ENCODE assay signal across 16 cellular contexts in genomic region chr10:110352930-110353243, GRCh38. TPM values are rescaled to one million over a fixed set of nuclear protein-coding genes. Genes with fewer than 3 reads are reported as not detected.
DNase-seq lines count a peak whose midpoint lies in the region; ATAC-seq, FAIRE-seq and TF ChIP-seq lines count a peak whose summit lies in the region.
"Had no signal": no experiment of that assay in that cellular context is flagged by ENCODE, and none has a peak within 500 bp of the region (broad histone marks: within the 10 kb centered on the region; RNA-seq: fewer than 3 reads in every experiment).

No MANE protein-coding gene starts in this region.

- intact Hi-C loops in HCT116 (cut with micrococcal nuclease) (loop anchor here (5.0 kb wide), 2 partner anchors 41 to 59 kb away; no protein-coding TSS in a partner anchor), activated B cell treated with CpG ODN at 0.5 μM for 24 hours (cut with micrococcal nuclease) (no loop called here)

- no TSS peak for BruUV-seq in HCT116 (replicated peaks; lab: Mats Ljungman, UMichigan)

- POLR2A ChIA-PET in AG04450 (lab: Yijun Ruan, JAX) = interaction anchor here (0.9 to 2.1 kb wide), 11 partner anchors 16 to 214 kb away, joined by 3 to 27 read pairs (median 5); partner anchors contain the start of gene SMC3
- POLR2A ChIA-PET in HCT116 (lab: Charles Lee) = interaction anchor here (1.0 to 4.3 kb wide), 11 partner anchors 26 to 161 kb away, joined by 3 to 29 read pairs (median 4); partner anchors contain the start of gene DUSP5
- POLR2A ChIA-PET in activated B cell treated with CpG ODN at 0.5 μM for 24 hours (lab: Charles Lee) = interaction anchor here (0.5 to 6.9 kb wide), 5 partner anchors 27 to 193 kb away, joined by 5 to 328 read pairs (median 218); partner anchors contain the start of genes DUSP5 and SMNDC1

- H4K20me1 ChIP-seq in HCT116 (ENCODE audit: insufficient read depth) (no peaks in the 10 kb centered on the region), keratinocyte (ENCODE audit: control insufficient read depth, extremely low read depth, insufficient read depth, low read length) (no peaks in the 10 kb centered on the region)

- dilution Hi-C loops in keratinocyte (cut with MboI; ENCODE audit: extremely low pct_ligation_motif_present, low sequenced_read_pairs) = no loop called here

- TF ChIP-seq RAD21 in HCT116 (IDR thresholded peaks at IDR 0.05; ENCODE audit: low read depth) = no peak

- no peaks in the 10 kb centered on the region for H3K36me3 Mint-ChIP-seq in activated B cell treated with CpG ODN at 0.5 μM for 24 hours (ENCODE audit: low read depth)
- H3K36me3 Mint-ChIP-seq: activated naive CD8-positive, alpha-beta T cell; naive thymus-derived CD4-positive, alpha-beta T cell had no signal

- H3K4me1 ChIP-seq in HCT116 (ENCODE audit: control insufficient read depth in 1 of 2, insufficient read depth in 2 of 2, low read length in 2 of 2) = peaks cover 43 to 54% of the 10 kb centered on the region in 2 experiments
- H3K4me1 ChIP-seq in keratinocyte (ENCODE audit: control insufficient read depth, extremely low read depth, insufficient read depth, low read length) = peaks cover 27% of the 10 kb centered on the region

- CTCF ChIA-PET in AG04450 (lab: Charles Lee) (interaction anchor here (1.2 to 4.1 kb wide), 7 partner anchors 14 to 194 kb away, joined by 3 to 52 read pairs (median 23); no protein-coding TSS in a partner anchor), HCT116 (lab: Charles Lee) (interaction anchor here (0.7 to 4.5 kb wide), 9 partner anchors 11 to 194 kb away, joined by 3 to 31 read pairs (median 7); no protein-coding TSS in a partner anchor), activated B cell treated with CpG ODN at 0.5 μM for 24 hours (lab: Charles Lee) (interaction anchor here (0.7 to 5.6 kb wide), 10 partner anchors 11 to 196 kb away, joined by 3 to 46 read pairs (median 5); partner anchors contain the start of gene SMNDC1)

- no peak for DNase-seq in AG04450 (ENCODE audit: low read depth, low spot score)
- no peak for DNase-seq in HCT116 (ENCODE audit: low read depth, low spot score)
- DNase-seq in activated B cell treated with CpG ODN at 0.5 μM for 24 hours = no peak
- DNase-seq in keratinocyte (ENCODE audit: low read depth, low spot score) = no peak
- no peak for DNase-seq in central memory CD4-positive, alpha-beta T cell
- no peak for DNase-seq in H4 (ENCODE audit: low spot score)
- DNase-seq: body of pancreas, H7, kidney, NCI-H1436 treated with DMSO at 0.1 percent for 48 hours had no signal

- no peaks in the 10 kb centered on the region for H3K9me3 Mint-ChIP-seq in activated B cell treated with CpG ODN at 0.5 μM for 24 hours
- H3K9me3 Mint-ChIP-seq: naive thymus-derived CD4-positive, alpha-beta T cell; stimulated activated naive CD8-positive, alpha-beta T cell treated with anti-CD3 and anti-CD28 coated beads, Interleukin-15, amount 100 ng/mL, for 72 hours had no signal

- ATAC-seq in HCT116 (peak; percentile 0; the same call in 1 of the 2 replicates), activated B cell treated with CpG ODN at 0.5 μM for 24 hours (ENCODE audit: low read depth) (no peak), GM19395 (IDR thresholded peaks at IDR 0.05; ENCODE audit: unreplicated experiment) (no peak), GM19035 (IDR thresholded peaks at IDR 0.05; ENCODE audit: unreplicated experiment) (no peak)
- ATAC-seq: body of pancreas had no signal

- no peaks in the 10 kb centered on the region for H3K27me3 ChIP-seq in AG04450 (ENCODE audit: control insufficient read depth, insufficient read depth, low read length)
- no peaks in the 10 kb centered on the region for H3K27me3 ChIP-seq in HCT116 (ENCODE audit: insufficient read depth, low read length)
- H3K27me3 ChIP-seq in keratinocyte (ENCODE audit: control insufficient read depth, extremely low read depth, insufficient read depth, low read length) = no peaks in the 10 kb centered on the region
- H3K27me3 ChIP-seq: body of pancreas had no signal

- H3K9me2 ChIP-seq in HCT116 (ENCODE audit: insufficient read depth) = no peaks in the 10 kb centered on the region

- peak overlapping the region; percentile 30 for H3K27ac Mint-ChIP-seq in activated B cell treated with CpG ODN at 0.5 μM for 24 hours
- H3K27ac Mint-ChIP-seq: activated naive CD8-positive, alpha-beta T cell; stimulated activated naive CD8-positive, alpha-beta T cell treated with anti-CD3 and anti-CD28 coated beads, Interleukin-15, amount 100 ng/mL, for 72 hours had no signal

- RAD21 ChIA-PET in HCT116 (lab: Charles Lee; ENCODE audit: low non-redundant PET in 1 of 2, low total read pairs in 2 of 2, uncharacterized antibody in 2 of 2, unreplicated experiment in 2 of 2) = interaction anchor here in 1 of 2 experiments (0.6 kb wide), 1 partner anchor 42 kb away, joined by 3 read pairs; no protein-coding TSS in a partner anchor

- H3K79me2 ChIP-seq in HCT116 (ENCODE audit: insufficient read depth, low read length) (no peaks in the 10 kb centered on the region), keratinocyte (ENCODE audit: control insufficient read depth, insufficient read depth, low read length) (no peaks in the 10 kb centered on the region)

- peak overlapping the region; percentile 69 for H3K4me2 ChIP-seq in HCT116 (ENCODE audit: low read length)
- peak overlapping the region; percentile 98 for H3K4me2 ChIP-seq in keratinocyte (ENCODE audit: control insufficient read depth, extremely low read depth, insufficient read depth, low read depth, low read length)

- FAIRE-seq in keratinocyte (lab: Jason Lieb, UNC) = no peak
- FAIRE-seq: kidney had no signal

- H3K9ac ChIP-seq in HCT116 (ENCODE audit: low read length) (peak overlapping the region; percentile 37; the same call in 1 of the 2 replicates), keratinocyte (ENCODE audit: control insufficient read depth, extremely low read depth, insufficient read depth, low read length) (peak overlapping the region; percentile 53)

- TF ChIP-seq CTCF in AG04450 (IDR thresholded peaks at IDR 0.05; ENCODE audit: low read depth, low read length) (no peak), HCT116 (IDR thresholded peaks at IDR 0.05 in 2 of 3, conservative IDR thresholded peaks at IDR 0.05 in 1 of 3; ENCODE audit: borderline replicate concordance in 1 of 3, insufficient read depth in 1 of 3, low read depth in 2 of 3, low read length in 2 of 3) (no peak), activated B cell treated with CpG ODN at 0.5 μM for 24 hours (IDR thresholded peaks at IDR 0.05) (no peak), keratinocyte (optimal IDR thresholded peaks at IDR 0.05 in 1 of 3, IDR thresholded peaks at IDR 0.05 in 1 of 3, conservative IDR thresholded peaks at IDR 0.05 in 1 of 3; ENCODE audit: extremely low read depth in 1 of 3, insufficient read depth in 2 of 3, low read length in 3 of 3) (no peak)

- H3K36me3 ChIP-seq in HCT116 (ENCODE audit: control insufficient read depth in 1 of 2, insufficient read depth in 2 of 2, low read length in 2 of 2) (no peaks in the 10 kb centered on the region), keratinocyte (ENCODE audit: control insufficient read depth in 2 of 2, extremely low read depth in 1 of 2, insufficient read depth in 2 of 2, low read length in 2 of 2) (no peaks in the 10 kb centered on the region)

- no peaks in the 10 kb centered on the region for H3K9me1 ChIP-seq in keratinocyte (ENCODE audit: control insufficient read depth, extremely low read depth, insufficient read depth, low read length)

- peaks cover 71% of the 10 kb centered on the region for H3K4me1 Mint-ChIP-seq in activated B cell treated with CpG ODN at 0.5 μM for 24 hours

- H3K4me3 ChIP-seq in AG04450 (ENCODE audit: low read depth, low read length) = no peak overlapping the region
- peak overlapping the region; percentile 27 to 36; a peak in 3 of 4 replicates for H3K4me3 ChIP-seq in HCT116 (replicated peaks in 1 of 2; ENCODE audit: low read depth in 1 of 2, low read length in 2 of 2)
- peak overlapping the region; percentile 6 to 52 (median 47) for H3K4me3 ChIP-seq in keratinocyte (ENCODE audit: control insufficient read depth in 2 of 3, extremely low read depth in 1 of 3, insufficient read depth in 2 of 3, low read depth in 1 of 3, low read length in 3 of 3)
- H3K4me3 ChIP-seq: body of pancreas, coronary artery had no signal

- H3K27ac ChIP-seq in AG04450 (ENCODE audit: low read depth, low read length) (peak overlapping the region; percentile 96), HCT116 (ENCODE audit: low read depth, low read length) (no peak overlapping the region), keratinocyte (ENCODE audit: control insufficient read depth, insufficient read depth, low read length) (peak overlapping the region; percentile 99)
- H3K27ac ChIP-seq: body of pancreas, coronary artery had no signal

- no peaks in the 10 kb centered on the region; the same call in 1 of the 2 replicates for H3K9me3 ChIP-seq in AG04450 (ENCODE audit: control insufficient read depth, insufficient read depth, low read length)
- no peaks in the 10 kb centered on the region for H3K9me3 ChIP-seq in HCT116 (ENCODE audit: control insufficient read depth in 1 of 2, insufficient read depth in 1 of 2, low read depth in 1 of 2, low read length in 2 of 2)
- no peaks in the 10 kb centered on the region for H3K9me3 ChIP-seq in keratinocyte (ENCODE audit: control insufficient read depth, low read depth, low read length)
- H3K9me3 ChIP-seq: body of pancreas had no signal

- peak overlapping the region; percentile 84 for H2AFZ ChIP-seq in HCT116 (ENCODE audit: low read depth, low read length, poor library complexity, severe bottlenecking)
- peak overlapping the region; percentile 17 for H2AFZ ChIP-seq in keratinocyte (ENCODE audit: control insufficient read depth, low read length)

- H3K27me3 Mint-ChIP-seq in activated B cell treated with CpG ODN at 0.5 μM for 24 hours = no peaks in the 10 kb centered on the region
- H3K27me3 Mint-ChIP-seq: activated naive CD8-positive, alpha-beta T cell; naive thymus-derived CD4-positive, alpha-beta T cell had no signal

- TF ChIP-seq POLR2A in HCT116 (IDR thresholded peaks at IDR 0.05; ENCODE audit: borderline replicate concordance, extremely low read depth, insufficient read depth, insufficient read length) = no peak

- H3K4me3 Mint-ChIP-seq in activated B cell treated with CpG ODN at 0.5 μM for 24 hours = no peak overlapping the region
- H3K4me3 Mint-ChIP-seq: activated naive CD8-positive, alpha-beta T cell had no signal

RNA-seq across cellular contexts. Expression of gene SMNDC1, which starts 48.2 kb away (rescaled TPM):
- polyA plus RNA-seq in AG04450 (2011; rRNA removed) (20.1 and 26.4 TPM in 2 replicates), keratinocyte (9.5 to 19.8 TPM (median 17.3 TPM) in 3 replicates)
- polyA minus RNA-seq in AG04450 (2011; rRNA and poly(A)+ RNA removed) = 8.1 and 9.6 TPM in 2 replicates
- total RNA-seq in HCT116 (2021; ENCODE audit: unreplicated experiment) (61.7 TPM), activated B cell treated with CpG ODN at 0.5 μM for 24 hours (32.7 and 35.6 TPM in 2 replicates)
- 21.9 and 23.6 TPM in 2 replicates for polyA plus RNA-seq in HCT116 (2012)
- 83.1 TPM for polyA plus RNA-seq in keratinocyte (2011; ENCODE audit: low read depth)
- 17.0 and 27.9 TPM in 2 replicates for polyA plus RNA-seq in keratinocyte (2011; cell fraction: cytosol; rRNA removed)
- 21.1 and 30.5 TPM in 2 replicates for polyA plus RNA-seq in keratinocyte (2011; cell fraction: nucleus; rRNA removed)
- 21.5 and 34.8 TPM in 2 replicates for polyA plus RNA-seq in keratinocyte (2012; ENCODE audit: low replicate concordance)
- 1.8 to 8.0 TPM (median 2.8 TPM) in 3 replicates for polyA minus RNA-seq in keratinocyte
- polyA minus RNA-seq in keratinocyte (2011; cell fraction: cytosol; rRNA and poly(A)+ RNA removed) = 5.9 TPM
- polyA minus RNA-seq in keratinocyte (2011; cell fraction: nucleus; rRNA and poly(A)+ RNA removed) = 3.4 and 6.5 TPM in 2 replicates
- 7.8 and 8.3 TPM in 2 replicates for total RNA-seq in H4 (2014; rRNA removed; shearing (Covaris generic))
